ENCODE assay signal across 13 cellular contexts in the genomic region with DNA sequence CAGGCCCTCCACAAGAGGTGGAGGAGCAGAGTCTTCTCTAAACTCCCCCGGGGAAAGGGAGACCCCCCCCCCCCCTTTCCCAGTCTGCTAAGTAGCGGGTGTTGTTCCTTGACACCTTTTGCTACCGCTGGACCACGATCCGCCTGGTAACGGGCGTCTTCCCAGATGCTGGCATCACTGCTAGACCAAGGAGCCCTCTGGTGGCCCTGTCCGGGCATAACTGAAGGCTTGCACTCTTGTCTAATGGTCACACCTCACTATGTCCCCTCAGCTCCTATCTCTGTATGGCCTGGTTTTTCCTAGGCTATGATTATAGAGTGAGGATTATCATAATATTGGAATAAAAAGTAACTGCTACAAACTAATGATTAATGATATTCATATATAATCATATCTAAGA. TPM values are rescaled to one million over a fixed set of nuclear protein-coding genes. Genes with fewer than 3 reads are reported as not detected.
DNase-seq lines count a peak whose midpoint lies in the region; ATAC-seq, FAIRE-seq and TF ChIP-seq lines count a peak whose summit lies in the region.
"Not testable (repeated sequence)": the region's sequence is repeated elsewhere in the genome, so short reads cannot be mapped to it uniquely, and the experiment has no call there.
"Had no signal": no experiment of that assay in that cellular context is flagged by ENCODE, and none has a peak within 500 bp of the region (broad histone marks: within the 10 kb centered on the region; RNA-seq: fewer than 3 reads in every experiment).

No MANE protein-coding gene starts in this region.

- POLR2A ChIA-PET in A549 (lab: Yijun Ruan, JAX): not testable (repeated sequence)

- H3K27me3 ChIP-seq in RWPE2 (ENCODE audit: insufficient read depth, poor library complexity, severe bottlenecking); body of pancreas; osteoblast (ENCODE audit: insufficient read depth, low read length); transverse colon: not testable (repeated sequence)

- not testable (repeated sequence) for H3K4me2 ChIP-seq in A549; osteoblast (ENCODE audit: insufficient read depth, low read length)

- not testable (repeated sequence) for H3K4me1 ChIP-seq in A549; RWPE2 (ENCODE audit: insufficient read depth, poor library complexity, severe bottlenecking); osteoblast (ENCODE audit: insufficient read depth, low read length); transverse colon
- peaks cover 11% of the 10 kb centered on the region for H3K4me1 ChIP-seq in body of pancreas

- WGBS in A549 (ENCODE audit: missing lambda C conversion rate): 9% methylated on average over 4 of the region's 8 CpGs
- WGBS in body of pancreas, 2 donors: 45 to 84% methylated on average over 4 to 7 of the region's 8 CpGs
- 60% methylated on average over 6 of the region's 8 CpGs; no CpG with 5 or more reads in 1 of the 2 donors for WGBS in transverse colon (ENCODE audit: low coverage in 1 of 2), 2 donors

- CTCF ChIA-PET in A549 (lab: Yijun Ruan, JAX): interaction anchor here (0.7 to 1.7 kb wide), 5 partner anchors 13 to 94 kb away, joined by 3 to 6 read pairs (median 5); no protein-coding TSS in a partner anchor

- not testable (repeated sequence) for H3K79me2 ChIP-seq in osteoblast (ENCODE audit: insufficient read depth, low read length)

- H3K27ac ChIP-seq in A549; RWPE2 (ENCODE audit: poor library complexity, severe bottlenecking); body of pancreas; osteoblast (ENCODE audit: low read depth, low read length); transverse colon: not testable (repeated sequence)

- TF ChIP-seq CTCF in A549 (IDR thresholded peaks at IDR 0.05): not testable (repeated sequence)
- TF ChIP-seq CTCF in RWPE2 (IDR thresholded peaks at IDR 0.05; ENCODE audit: poor library complexity, severe bottlenecking) (peak; percentile 39), body of pancreas (IDR thresholded peaks at IDR 0.05) (peak in 4 of 7 experiments; percentile 36 to 54 (median 48)), fibroblast of pulmonary artery (IDR thresholded peaks at IDR 0.05; ENCODE audit: low read length, missing control alignments) (peak; percentile 7), osteoblast (IDR thresholded peaks at IDR 0.05; ENCODE audit: extremely low read depth, low read depth, low read length) (peak; percentile 11), transverse colon (IDR thresholded peaks at IDR 0.05) (peak in 3 of 5 experiments; percentile 35 to 41 (median 35))

- H3K36me3 ChIP-seq in RWPE2 (ENCODE audit: low read depth); body of pancreas (replicated peaks in 1 of 2; ENCODE audit: insufficient read depth in 1 of 2, low read depth in 2 of 2); osteoblast (ENCODE audit: insufficient read depth, low read length); transverse colon: not testable (repeated sequence)

- peak in 1 of 2 experiments; percentile 16 for DNase-seq in A549 (ENCODE audit: low read depth in 1 of 2, low spot score in 1 of 2)
- DNase-seq in ELF-1 (ENCODE audit: low read depth, low spot score): peak; percentile 18
- not testable (repeated sequence) for DNase-seq in RWPE2 (ENCODE audit: low spot score); fibroblast of pulmonary artery (ENCODE audit: low read depth); osteoblast (ENCODE audit: insufficient read length, low spot score, missing footprints)
- DNase-seq in body of pancreas: peak in 3 of 4 donors; percentile 64 to 73 (median 65)
- peak; percentile 57 for DNase-seq in transverse colon

- not testable (repeated sequence) for H3K4me3 ChIP-seq in A549; RWPE2 (ENCODE audit: severe bottlenecking); body of pancreas; fibroblast of pulmonary artery (replicated peaks; ENCODE audit: low read depth, low read length); osteoblast (ENCODE audit: insufficient read depth, low read length); transverse colon

- not testable (repeated sequence) for ATAC-seq in A549; RWPE2 (ENCODE audit: low read depth); body of pancreas

- H3K9me3 ChIP-seq in A549; RWPE2 (ENCODE audit: severe bottlenecking); body of pancreas; osteoblast (ENCODE audit: low read depth, low read length); transverse colon: not testable (repeated sequence)

- peak in 1 of 2 experiments; percentile 32; a peak in 1 of 5 replicates for TF ChIP-seq RAD21 in A549 (conservative IDR thresholded peaks at IDR 0.05 in 1 of 2, IDR thresholded peaks at IDR 0.05 in 1 of 2)
- peak; percentile 28 for TF ChIP-seq RAD21 in Ishikawa (IDR thresholded peaks at IDR 0.05; ENCODE audit: low read depth)

- not testable (repeated sequence) for H2AFZ ChIP-seq in osteoblast (ENCODE audit: low read length)

- in situ Hi-C loops in transverse colon (cut with MboI; ENCODE audit: low pct_ligation_motif_present in 1 of 4, low pct_unique_long_range_greater_than_20kb in 1 of 4, low sequenced_read_pairs in 3 of 4): not testable (repeated sequence)

- not testable (repeated sequence) for H4K20me1 ChIP-seq in osteoblast (ENCODE audit: insufficient read depth, low read length)

- TF ChIP-seq POLR2A in A549 (IDR thresholded peaks at IDR 0.05; ENCODE audit: low read length); body of pancreas (IDR thresholded peaks at IDR 0.05); transverse colon (IDR thresholded peaks at IDR 0.05): not testable (repeated sequence)

- intact Hi-C loops in body of pancreas (cut with DNase I); transverse colon (cut with DNase I; ENCODE audit: low total_unique reads): not testable (repeated sequence)

- not testable (repeated sequence) for FAIRE-seq in A549 (lab: Jason Lieb, UNC)

- not testable (repeated sequence) for TF ChIP-seq EP300 in A549 (IDR thresholded peaks at IDR 0.05); Ishikawa (IDR thresholded peaks at IDR 0.05; ENCODE audit: borderline replicate concordance); transverse colon (IDR thresholded peaks at IDR 0.05; ENCODE audit: low read depth)

TF ChIP-seq in A549, 52 proteins besides CTCF, POLR2A, EP300 and RAD21:
- peak; percentile 25; the same call in 1 of the 3 replicates for TF ChIP-seq SMC3 (IDR thresholded peaks at IDR 0.05)

RNA-seq across cellular contexts. Expression of gene SGSM1, which starts 31.5 kb away (rescaled TPM):
- 1.3 and 1.4 TPM in 2 replicates for polyA plus RNA-seq in A549 (2011; rRNA removed)
- polyA plus RNA-seq in A549 (2012; cell fraction: cytosol; rRNA removed): 0.40 and 0.41 TPM in 2 replicates
- polyA plus RNA-seq in A549 (2012; cell fraction: nucleus; rRNA removed): 0.29 and 0.34 TPM in 2 replicates
- 0.17 to 0.50 TPM (median 0.47 TPM) in 3 replicates for polyA plus RNA-seq in A549 (2017; fragmentation: RNase III; extraction: RNeasy Plus Mini Kit Qiagen cat#74134 plus additional on column Dnase treatment)
- polyA minus RNA-seq in A549 (2011; rRNA and poly(A)+ RNA removed): 2.0 and 2.5 TPM in 2 replicates
- total RNA-seq in body of pancreas: 1 to 10 TPM; 3.6 to 4.6 TPM
- not detected in 2 replicates for total RNA-seq in osteoblast
- 1 to 10 TPM; 2.5 to 6.2 (median 3.7) TPM for total RNA-seq in transverse colon
- total RNA-seq: A172, GM12878, LHCN-M2, RPMI7951 had no signal
- polyA plus RNA-seq: CD14-positive monocyte, GM12878 had no signal
